In genomic region chr10:103476046-103476768, GRCh38 we compare ENCODE assay signal across 10 cellular contexts. TPM values are rescaled to one million over a fixed set of nuclear protein-coding genes. Genes with fewer than 3 reads are reported as not detected.
DNase-seq lines count a peak whose midpoint lies in the region; ATAC-seq lines count a peak whose summit lies in the region.
"Had no signal": no experiment of that assay in that cellular context is flagged by ENCODE, and none has a peak within 500 bp of the region (broad histone marks: within the 10 kb centered on the region; RNA-seq: fewer than 3 reads in every experiment).

No MANE protein-coding gene starts in this region.

- H3K4ac ChIP-seq in neuronal stem cell (ENCODE audit: low read length) = no peak overlapping the region

- H3K36me3 Mint-ChIP-seq in activated CD8-positive, alpha-beta T cell treated with anti-CD3 and anti-CD28 coated beads, Interleukin-2, amount 10 ng/mL, durations not matched to agents 7 days and 5 days (ENCODE audit: low read depth) = no peaks in the 10 kb centered on the region

- H2BK120ac ChIP-seq in neuronal stem cell (ENCODE audit: low read depth, low read length) = no peak overlapping the region

- peak overlapping the region; percentile 61 for H2AK5ac ChIP-seq in neuronal stem cell (ENCODE audit: low read depth, low read length)

- peak overlapping the region; percentile 86 for H4K8ac ChIP-seq in neuronal stem cell (ENCODE audit: low read depth, low read length)

- H3K9me3 ChIP-seq in neuronal stem cell (replicated peaks in 1 of 2; ENCODE audit: control insufficient read depth in 2 of 2, insufficient read depth in 1 of 2, low read depth in 1 of 2, low read length in 2 of 2) = no peaks in the 10 kb centered on the region

- H2BK15ac ChIP-seq in neuronal stem cell (ENCODE audit: low read length) = no peak overlapping the region

- H3K27me3 ChIP-seq in neuronal stem cell (ENCODE audit: control insufficient read depth in 3 of 3, insufficient read depth in 3 of 3, low read depth in 1 of 3, low read length in 3 of 3) = peaks cover 0 to 21% (median 0%) of the 10 kb centered on the region in 3 experiments

- no peak overlapping the region for H2BK12ac ChIP-seq in neuronal stem cell (ENCODE audit: low read length)

- H2BK5ac ChIP-seq in neuronal stem cell (ENCODE audit: low read length) = peak overlapping the region; percentile 62

- DNase-seq in NCI-H82 (lab: John Stamatoyannopoulos, UW) (peak; percentile 22), NCI-H82 treated with DMSO at 0.1 percent for 48 hours (lab: John Stamatoyannopoulos, UW; ENCODE audit: unreplicated experiment) (no peak), neuronal stem cell (ENCODE audit: low spot score) (no peak), NCI-H2227 treated with DMSO at 0.1 percent for 48 hours (lab: John Stamatoyannopoulos, UW) (no peak)
- DNase-seq in activated CD8-positive, alpha-beta T cell treated with anti-CD3 and anti-CD28 coated beads, Interleukin-2, amount 10 ng/mL, durations not matched to agents 7 days and 5 days = peak; percentile 54

- H2AFZ ChIP-seq in neuronal stem cell (ENCODE audit: low read length) = peak overlapping the region; percentile 49

- WGBS in neuronal stem cell (ENCODE audit: extremely low coverage in 2 of 2, insufficient read length in 2 of 2, insufficient replicate concordance in 1 of 2), 2 donors = no CpG with 5 or more reads among the region's 11 CpGs

- H3K36me3 ChIP-seq in neuronal stem cell (replicated peaks in 1 of 2; ENCODE audit: control insufficient read depth in 2 of 2, insufficient read depth in 2 of 2, low read length in 2 of 2) = no peaks in the 10 kb centered on the region

- peak overlapping the region; percentile 74 for H3K18ac ChIP-seq in neuronal stem cell (ENCODE audit: low read length)

- peak; percentile 50 for ATAC-seq in HG03432 (IDR thresholded peaks at IDR 0.05; ENCODE audit: unreplicated experiment)
- peak; percentile 34 for ATAC-seq in activated CD8-positive, alpha-beta T cell treated with anti-CD3 and anti-CD28 coated beads, Interleukin-2, amount 10 ng/mL, durations not matched to agents 7 days and 5 days
- ATAC-seq in GM19467 (IDR thresholded peaks at IDR 0.05; ENCODE audit: unreplicated experiment) = no peak
- no peak for ATAC-seq in GM18520 (IDR thresholded peaks at IDR 0.05; ENCODE audit: unreplicated experiment)

- H3K79me1 ChIP-seq in neuronal stem cell (ENCODE audit: low read depth, low read length) = no peaks in the 10 kb centered on the region

- CTCF ChIA-PET in activated CD8-positive, alpha-beta T cell treated with anti-CD3 and anti-CD28 coated beads, Interleukin-2, amount 10 ng/mL, durations not matched to agents 7 days and 5 days (lab: Charles Lee) = interaction anchor here (0.8 to 5.4 kb wide), 16 partner anchors 10 to 80 kb away, joined by 3 to 54 read pairs (median 5); partner anchors contain the start of genes ATP5MK, CALHM1, CALHM2 and PDCD11

- H3K23ac ChIP-seq in neuronal stem cell (ENCODE audit: low read depth, low read length, poor library complexity) = no peak overlapping the region

- H3K9ac ChIP-seq in neuronal stem cell (ENCODE audit: low read depth, low read length, poor library complexity) = peak overlapping the region; percentile 50

- H3K27ac ChIP-seq in neuronal stem cell (replicated peaks; ENCODE audit: low read length) = no peak overlapping the region
- H3K27ac ChIP-seq: epithelial cell of prostate had no signal

- peak overlapping the region; percentile 74 for H3K27ac Mint-ChIP-seq in activated CD8-positive, alpha-beta T cell treated with anti-CD3 and anti-CD28 coated beads, Interleukin-2, amount 10 ng/mL, durations not matched to agents 7 days and 5 days

- no peak overlapping the region for H3K4me2 ChIP-seq in neuronal stem cell (ENCODE audit: insufficient read depth, low read length, poor library complexity, severe bottlenecking)

- peaks cover 70% of the 10 kb centered on the region for H3K4me1 Mint-ChIP-seq in activated CD8-positive, alpha-beta T cell treated with anti-CD3 and anti-CD28 coated beads, Interleukin-2, amount 10 ng/mL, durations not matched to agents 7 days and 5 days (ENCODE audit: low read depth)

- H3K27me3 Mint-ChIP-seq in activated CD8-positive, alpha-beta T cell treated with anti-CD3 and anti-CD28 coated beads, Interleukin-2, amount 10 ng/mL, durations not matched to agents 7 days and 5 days (ENCODE audit: low read depth) = no peaks in the 10 kb centered on the region

- H3K14ac ChIP-seq in neuronal stem cell (ENCODE audit: low read length) = peak overlapping the region; percentile 75

- peak overlapping the region in 1 of 2 donors; percentile 5 for H3K4me3 ChIP-seq in neuronal stem cell (ENCODE audit: low read length in 2 of 2)

- H4K91ac ChIP-seq in neuronal stem cell (ENCODE audit: low read depth, low read length, poor library complexity) = no peak overlapping the region

- peaks cover 4 to 8% of the 10 kb centered on the region in 2 donors for H3K4me1 ChIP-seq in neuronal stem cell (ENCODE audit: control insufficient read depth in 2 of 2, insufficient read depth in 1 of 2, low read depth in 1 of 2, low read length in 2 of 2)

- no peaks in the 10 kb centered on the region for H3K9me3 Mint-ChIP-seq in activated CD8-positive, alpha-beta T cell treated with anti-CD3 and anti-CD28 coated beads, Interleukin-2, amount 10 ng/mL, durations not matched to agents 7 days and 5 days (ENCODE audit: insufficient read depth)

- no peak overlapping the region for H3K4me3 Mint-ChIP-seq in activated CD8-positive, alpha-beta T cell treated with anti-CD3 and anti-CD28 coated beads, Interleukin-2, amount 10 ng/mL, durations not matched to agents 7 days and 5 days

- POLR2A ChIA-PET in activated CD8-positive, alpha-beta T cell treated with anti-CD3 and anti-CD28 coated beads, Interleukin-2, amount 10 ng/mL, durations not matched to agents 7 days and 5 days (lab: Charles Lee) = interaction anchor here (0.8 to 4.2 kb wide), 2 partner anchors 26 to 34 kb away, joined by 3 to 19 read pairs; no protein-coding TSS in a partner anchor

RNA-seq across cellular contexts. Expression of gene CALHM3, which starts 2.8 kb away (rescaled TPM):
- total RNA-seq in activated CD8-positive, alpha-beta T cell treated with anti-CD3 and anti-CD28 coated beads, Interleukin-2, amount 10 ng/mL, durations not matched to agents 7 days and 5 days = under 1 TPM; 0.45 to 0.63 TPM
- polyA plus RNA-seq in neuronal stem cell (2013, experiment 1 of 2) = not detected
- polyA plus RNA-seq in neuronal stem cell (2013, experiment 2 of 2) = 0.01 TPM
- polyA plus RNA-seq: neural cell had no signal

RNA-seq across cellular contexts. Expression of gene NEURL1, which starts 17.3 kb away (rescaled TPM):
- 1 to 10 TPM; 1.1 TPM for total RNA-seq in activated CD8-positive, alpha-beta T cell treated with anti-CD3 and anti-CD28 coated beads, Interleukin-2, amount 10 ng/mL, durations not matched to agents 7 days and 5 days
- 1.4 TPM for polyA plus RNA-seq in neuronal stem cell (2013, experiment 1 of 2)
- polyA plus RNA-seq in neuronal stem cell (2013, experiment 2 of 2) = 1.7 TPM

RNA-seq across cellular contexts. Expression of gene CALHM1, which starts 17.5 kb away (rescaled TPM):
- 1 to 10 TPM; 1.8 TPM for total RNA-seq in activated CD8-positive, alpha-beta T cell treated with anti-CD3 and anti-CD28 coated beads, Interleukin-2, amount 10 ng/mL, durations not matched to agents 7 days and 5 days
- polyA plus RNA-seq in neuronal stem cell (2013, experiment 1 of 2) = 0.06 TPM
- 0.04 TPM for polyA plus RNA-seq in neuronal stem cell (2013, experiment 2 of 2)
- polyA plus RNA-seq: neural cell had no signal

RNA-seq across cellular contexts. Expression of gene CALHM2, which starts 24.0 kb away (rescaled TPM):
- total RNA-seq in activated CD8-positive, alpha-beta T cell treated with anti-CD3 and anti-CD28 coated beads, Interleukin-2, amount 10 ng/mL, durations not matched to agents 7 days and 5 days = 100 to 1,000 TPM; 131 to 135 TPM
- polyA plus RNA-seq in neuronal stem cell (2013, experiment 1 of 2) = 6.0 TPM
- polyA plus RNA-seq in neuronal stem cell (2013, experiment 2 of 2) = 6.5 TPM
- polyA plus RNA-seq: neural cell had no signal

Comparison
In these comparisons a context has a peak if more than half of its experiments do, and no peak if none do; other contexts are left out.
1. DNase-seq: peak in NCI-H82 (single experiment) and activated CD8-positive, alpha-beta T cell treated with anti-CD3 and anti-CD28 coated beads, Interleukin-2, amount 10 ng/mL, durations not matched to agents 7 days and 5 days (single experiment); none in NCI-H82 treated with DMSO at 0.1 percent for 48 hours (single experiment), neuronal stem cell (single experiment) and NCI-H2227 treated with DMSO at 0.1 percent for 48 hours (single experiment).
2. ATAC-seq: peak in HG03432 (single experiment) and activated CD8-positive, alpha-beta T cell treated with anti-CD3 and anti-CD28 coated beads, Interleukin-2, amount 10 ng/mL, durations not matched to agents 7 days and 5 days (single experiment); none in GM19467 (single experiment) and GM18520 (single experiment).